In genomic region chr3:172070799-172071198, GRCh38 we compare ENCODE assay signal across 19 cellular contexts.
"Had no signal": no experiment of that assay in that cellular context is flagged by ENCODE, and none has a peak within 500 bp of the region (broad histone marks: within the 10 kb centered on the region; RNA-seq: fewer than 3 reads in every experiment).

No MANE protein-coding gene starts in this region.

- H3K4me3 ChIP-seq: right atrium auricular region, spleen, stomach, tibial nerve, vagina had no signal

- H3K27me3 ChIP-seq: right atrium auricular region, spleen, stomach, tibial nerve, vagina had no signal

- ATAC-seq: activated CD8-positive, alpha-beta memory T cell treated with anti-CD3 and anti-CD28 coated beads, Interleukin-2, amount 10 ng/mL, durations not matched to agents 7 days and 5 days; activated T-cell treated with anti-CD3 and anti-CD28 coated beads, Interleukin-2, amount 50 U/mL, for 4 hours; left lobe of liver; natural killer cell had no signal

- H3K9me3 ChIP-seq: right atrium auricular region, spleen, stomach, tibial nerve, vagina had no signal

- DNase-seq: activated CD4-positive, alpha-beta memory T cell treated with anti-CD3 and anti-CD28 coated beads for 36 hours; activated CD4-positive, alpha-beta T cell treated with anti-CD3 and anti-CD28 coated beads for 1 hour; activated CD8-positive, alpha-beta memory T cell treated with anti-CD3 and anti-CD28 coated beads, Interleukin-2, amount 10 ng/mL, durations not matched to agents 7 days and 5 days; activated effector memory CD4-positive, alpha-beta T cell treated with anti-CD3 and anti-CD28 coated beads, Interleukin-2, amount 50 U/mL, for 16 hours; activated T-cell treated with anti-CD3 and anti-CD28 coated beads, Interleukin-2, amount 50 U/mL, for 4 hours; amniotic stem cell; erythroblast; islet precursor cell; natural killer cell; nucleus accumbens; spleen; stimulated activated CD4-positive, alpha-beta T cell treated with anti-CD3 and anti-CD28 coated beads, Interleukin-2, amount 100 ng/mL, for 24 hours; stomach had no signal

- H3K36me3 ChIP-seq: right atrium auricular region, stomach, tibial nerve, vagina had no signal

- H3K9me3 Mint-ChIP-seq: activated CD4-positive, alpha-beta memory T cell treated with anti-CD3 and anti-CD28 coated beads for 36 hours; activated naive CD4-positive, alpha-beta T cell treated with anti-CD3 and anti-CD28 coated beads, Interleukin-2, amount 50 U/mL, for 24 hours; activated T-cell treated with anti-CD3 and anti-CD28 coated beads, Interleukin-2, amount 50 U/mL, for 4 hours; memory B cell; natural killer cell had no signal

- H3K27ac Mint-ChIP-seq: activated CD4-positive, alpha-beta memory T cell treated with anti-CD3 and anti-CD28 coated beads for 36 hours; activated CD8-positive, alpha-beta memory T cell treated with anti-CD3 and anti-CD28 coated beads, Interleukin-2, amount 10 ng/mL, durations not matched to agents 7 days and 5 days; activated naive CD4-positive, alpha-beta T cell treated with anti-CD3 and anti-CD28 coated beads, Interleukin-2, amount 50 U/mL, for 24 hours; memory B cell had no signal

- H3K36me3 Mint-ChIP-seq: memory B cell, natural killer cell had no signal

- H3K4me3 Mint-ChIP-seq: activated CD4-positive, alpha-beta memory T cell treated with anti-CD3 and anti-CD28 coated beads for 36 hours; activated CD8-positive, alpha-beta memory T cell treated with anti-CD3 and anti-CD28 coated beads, Interleukin-2, amount 10 ng/mL, durations not matched to agents 7 days and 5 days; activated naive CD4-positive, alpha-beta T cell treated with anti-CD3 and anti-CD28 coated beads, Interleukin-2, amount 50 U/mL, for 24 hours; activated T-cell treated with anti-CD3 and anti-CD28 coated beads, Interleukin-2, amount 50 U/mL, for 4 hours; memory B cell; natural killer cell had no signal

- H3K27me3 Mint-ChIP-seq: activated CD4-positive, alpha-beta memory T cell treated with anti-CD3 and anti-CD28 coated beads for 36 hours; activated CD8-positive, alpha-beta memory T cell treated with anti-CD3 and anti-CD28 coated beads, Interleukin-2, amount 10 ng/mL, durations not matched to agents 7 days and 5 days; activated naive CD4-positive, alpha-beta T cell treated with anti-CD3 and anti-CD28 coated beads, Interleukin-2, amount 50 U/mL, for 24 hours; memory B cell had no signal

- H3K27ac ChIP-seq: vagina had no signal
